ENCODE assay signal across 18 cellular contexts in genomic region chr5:130290219-130290618, GRCh38.
"Had no signal": no experiment of that assay in that cellular context is flagged by ENCODE, and none has a peak within 500 bp of the region (broad histone marks: within the 10 kb centered on the region; RNA-seq: fewer than 3 reads in every experiment).

No MANE protein-coding gene starts in this region.

- ATAC-seq: activated CD8-positive, alpha-beta T cell treated with anti-CD3 and anti-CD28 coated beads, Interleukin-2, amount 10 ng/mL, durations not matched to agents 7 days and 5 days; left lobe of liver had no signal

- H3K4me1 Mint-ChIP-seq: activated CD4-positive, alpha-beta T cell treated with anti-CD3 and anti-CD28 coated beads, Interleukin-2, amount 10 ng/mL, durations not matched to agents 24 days and 14 days had no signal

- H3K9me3 Mint-ChIP-seq: activated CD4-positive, alpha-beta T cell treated with anti-CD3 and anti-CD28 coated beads, Interleukin-2, amount 10 ng/mL, durations not matched to agents 24 days and 14 days; activated T-cell treated with anti-CD3 and anti-CD28 coated beads, Interleukin-2, amount 50 U/mL, for 24 hours had no signal

- DNase-seq: activated CD4-positive, alpha-beta T cell treated with anti-CD3 and anti-CD28 coated beads, Interleukin-2, amount 10 ng/mL, durations not matched to agents 24 days and 14 days; activated CD8-positive, alpha-beta T cell treated with anti-CD3 and anti-CD28 coated beads, Interleukin-2, amount 10 ng/mL, durations not matched to agents 7 days and 5 days; activated effector memory CD4-positive, alpha-beta T cell treated with anti-CD3 and anti-CD28 coated beads, Interleukin-2, amount 50 U/mL, for 16 hours; activated naive CD4-positive, alpha-beta T cell treated with anti-CD3 and anti-CD28 coated beads, Interleukin-2, amount 50 U/mL, for 16 hours; activated T-cell treated with anti-CD3 and anti-CD28 coated beads, Interleukin-2, amount 50 U/mL, for 24 hours; dermis blood vessel endothelial cell; effector memory CD4-positive, alpha-beta T cell; foreskin melanocyte; glutamatergic neuron; hippocampal formation; midbrain; stimulated activated CD4-positive, alpha-beta T cell treated with anti-CD3 and anti-CD28 coated beads, Interleukin-2, amount 100 ng/mL, for 24 hours; stomach; trophoblast cell had no signal

- H3K9me3 ChIP-seq: stomach, vagina had no signal

- H3K27ac ChIP-seq: cardiac muscle cell, stomach, vagina had no signal

- H3K4me1 ChIP-seq: stomach had no signal

- H3K27ac Mint-ChIP-seq: activated CD4-positive, alpha-beta T cell treated with anti-CD3 and anti-CD28 coated beads, Interleukin-2, amount 10 ng/mL, durations not matched to agents 24 days and 14 days; activated CD8-positive, alpha-beta T cell treated with anti-CD3 and anti-CD28 coated beads, Interleukin-2, amount 10 ng/mL, durations not matched to agents 7 days and 5 days; activated T-cell treated with anti-CD3 and anti-CD28 coated beads, Interleukin-2, amount 50 U/mL, for 24 hours; progenitor cell of endocrine pancreas had no signal

- H3K27me3 ChIP-seq: cardiac muscle cell, stomach, vagina had no signal

- H3K36me3 ChIP-seq: cardiac muscle cell, stomach, vagina had no signal

- H3K27me3 Mint-ChIP-seq: activated CD4-positive, alpha-beta T cell treated with anti-CD3 and anti-CD28 coated beads, Interleukin-2, amount 10 ng/mL, durations not matched to agents 24 days and 14 days; activated T-cell treated with anti-CD3 and anti-CD28 coated beads, Interleukin-2, amount 50 U/mL, for 24 hours; progenitor cell of endocrine pancreas had no signal

- H3K4me3 ChIP-seq: cardiac muscle cell, stomach, vagina had no signal

- H3K4me3 Mint-ChIP-seq: activated CD4-positive, alpha-beta T cell treated with anti-CD3 and anti-CD28 coated beads, Interleukin-2, amount 10 ng/mL, durations not matched to agents 24 days and 14 days; activated CD8-positive, alpha-beta T cell treated with anti-CD3 and anti-CD28 coated beads, Interleukin-2, amount 10 ng/mL, durations not matched to agents 7 days and 5 days; activated T-cell treated with anti-CD3 and anti-CD28 coated beads, Interleukin-2, amount 50 U/mL, for 24 hours had no signal
